23 cellular contexts compared by ENCODE assay signal in the genomic region with DNA sequence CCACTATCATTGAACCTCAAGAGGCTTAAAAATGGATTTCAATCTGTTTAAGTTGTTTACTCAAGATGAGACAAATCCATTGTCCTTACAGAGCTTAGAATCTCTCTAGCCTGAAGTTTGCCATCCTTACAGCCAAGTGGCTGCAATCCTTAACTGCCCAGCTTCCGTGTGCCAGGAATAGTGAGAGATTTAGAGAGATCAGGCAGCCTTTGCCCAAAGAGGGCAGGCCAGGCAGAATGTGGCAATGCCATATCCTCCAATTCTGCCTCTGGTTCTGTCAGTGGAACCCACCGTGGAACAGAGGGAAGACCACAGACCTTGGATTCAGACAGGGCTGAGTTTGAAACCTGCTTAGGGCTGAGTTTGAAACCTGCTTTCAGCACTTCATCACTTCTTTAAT.
DNase-seq lines count a peak whose midpoint lies in the region; ATAC-seq, FAIRE-seq and TF ChIP-seq lines count a peak whose summit lies in the region.
"Had no signal": no experiment of that assay in that cellular context is flagged by ENCODE, and none has a peak within 500 bp of the region (broad histone marks: within the 10 kb centered on the region; RNA-seq: fewer than 3 reads in every experiment).

No MANE protein-coding gene starts in this region.

- H3K36me3 Mint-ChIP-seq in activated CD4-positive, alpha-beta T cell treated with anti-CD3 and anti-CD28 coated beads, Interleukin-2, amount 10 ng/mL, durations not matched to agents 24 days and 14 days (ENCODE audit: low read depth), result no peaks in the 10 kb centered on the region
- no peaks in the 10 kb centered on the region for H3K36me3 Mint-ChIP-seq in activated CD4-positive, alpha-beta T cell treated with anti-CD3 and anti-CD28 coated beads for 36 hours (ENCODE audit: low read depth)
- H3K36me3 Mint-ChIP-seq: CD4-positive, CD25-positive, alpha-beta regulatory T cell; IgD-negative memory B cell had no signal

- no peak for TF ChIP-seq RAD21 in H1 (IDR thresholded peaks at IDR 0.05 in 1 of 2, conservative IDR thresholded peaks at IDR 0.05 in 1 of 2; ENCODE audit: low read depth in 2 of 2, low read length in 2 of 2)

- H4K5ac ChIP-seq in H1 (ENCODE audit: insufficient read length, low read depth, low read length), result no peak overlapping the region

- H3K79me1 ChIP-seq in H1 (ENCODE audit: low read depth, low read length), result no peaks in the 10 kb centered on the region

- peak; percentile 19 for DNase-seq in activated CD4-positive, alpha-beta T cell treated with anti-CD3 and anti-CD28 coated beads, Interleukin-2, amount 10 ng/mL, durations not matched to agents 24 days and 14 days
- DNase-seq in activated CD4-positive, alpha-beta T cell treated with anti-CD3 and anti-CD28 coated beads for 36 hours, result no peak
- DNase-seq in NCI-H524 treated with DMSO at 0.1 percent for 48 hours (lab: John Stamatoyannopoulos, UW) (peak; percentile 72), H1 (ENCODE audit: low read depth in 1 of 2, low spot score in 2 of 2) (no peak), H7 (no peak), SW480 (ENCODE audit: low spot score) (no peak)
- DNase-seq: BE2C; C1 segment of cervical spinal cord; CD4-positive, CD25-positive, alpha-beta regulatory T cell; CD8-positive, alpha-beta memory T cell; COR-L47; DMS153; DND-41; EL; HFFc6; KBM-7 had no signal

- no peak overlapping the region for H2BK15ac ChIP-seq in H1 (ENCODE audit: low read length)

- H4K91ac ChIP-seq in H1 (replicated peaks; ENCODE audit: insufficient read length, low read length), result no peak overlapping the region

- peak overlapping the region; percentile 58; the same call in 1 of the 2 replicates for H2AFZ ChIP-seq in H1 (ENCODE audit: low read length)

- H2BK5ac ChIP-seq in H1 (ENCODE audit: low read depth, low read length), result no peak overlapping the region

- H2BK120ac ChIP-seq in H1 (replicated peaks; ENCODE audit: low read depth, low read length), result no peak overlapping the region

- no peaks in the 10 kb centered on the region for H3K9me3 ChIP-seq in H1 (ENCODE audit: insufficient read depth in 2 of 2, low read depth in 1 of 2, low read length in 1 of 2)
- H3K9me3 ChIP-seq: BE2C had no signal

- no peak overlapping the region for H2AK5ac ChIP-seq in H1 (ENCODE audit: low read depth, low read length)

- POLR2A ChIA-PET in activated CD4-positive, alpha-beta T cell treated with anti-CD3 and anti-CD28 coated beads for 36 hours (lab: Charles Lee), result no interaction called here
- POLR2A ChIA-PET in H1 (lab: Charles Lee; ENCODE audit: partially characterized antibody), result no interaction called here

- H3K36me3 ChIP-seq in H1 (ENCODE audit: control insufficient read depth in 2 of 4, insufficient read depth in 4 of 4, low read length in 3 of 4), result no peaks in the 10 kb centered on the region
- no peaks in the 10 kb centered on the region for H3K36me3 ChIP-seq in H7 (replicated peaks; ENCODE audit: control insufficient read depth, insufficient read depth, low read length)
- H3K36me3 ChIP-seq: BE2C had no signal

- no peak overlapping the region for H2BK12ac ChIP-seq in H1 (ENCODE audit: low read depth, low read length)

- H3K18ac ChIP-seq in H1 (ENCODE audit: extremely low read depth, low read length), result no peak overlapping the region

- no peak overlapping the region for H3K23ac ChIP-seq in H1 (ENCODE audit: insufficient read length)

- H3K4me1 Mint-ChIP-seq in activated CD4-positive, alpha-beta T cell treated with anti-CD3 and anti-CD28 coated beads, Interleukin-2, amount 10 ng/mL, durations not matched to agents 24 days and 14 days, result no peaks in the 10 kb centered on the region
- no peaks in the 10 kb centered on the region for H3K4me1 Mint-ChIP-seq in activated CD4-positive, alpha-beta T cell treated with anti-CD3 and anti-CD28 coated beads for 36 hours
- H3K4me1 Mint-ChIP-seq: CD4-positive, CD25-positive, alpha-beta regulatory T cell; CD8-positive, alpha-beta memory T cell; IgD-negative memory B cell had no signal

- no peak overlapping the region for H3K56ac ChIP-seq in H1 (replicated peaks; ENCODE audit: insufficient read length, low read depth, low read length)

- H4K20me1 ChIP-seq in H1 (replicated peaks in 1 of 2; ENCODE audit: control insufficient read depth in 1 of 2, insufficient read depth in 2 of 2, low read length in 2 of 2), result no peaks in the 10 kb centered on the region

- intact Hi-C loops in activated CD4-positive, alpha-beta T cell treated with anti-CD3 and anti-CD28 coated beads, Interleukin-2, amount 10 ng/mL, durations not matched to agents 24 days and 14 days (cut with micrococcal nuclease), result no loop called here
- intact Hi-C loops in activated CD4-positive, alpha-beta T cell treated with anti-CD3 and anti-CD28 coated beads for 36 hours (cut with DNase I, micrococcal nuclease), result no loop called here

- H3K4me2 ChIP-seq in H1 (ENCODE audit: insufficient read depth in 1 of 2, low read depth in 2 of 2, low read length in 2 of 2), result no peak overlapping the region

- TF ChIP-seq CTCF in H1 (IDR thresholded peaks at IDR 0.05; ENCODE audit: control extremely low read depth in 1 of 3, insufficient read depth in 1 of 3, low read depth in 1 of 3, low read length in 3 of 3), result no peak

- H3K27ac ChIP-seq in H1 (ENCODE audit: low read depth, low read length), result no peak overlapping the region

- H3K4me3 ChIP-seq in H1 (ENCODE audit: extremely low read depth in 1 of 4, insufficient read depth in 2 of 4, low read depth in 3 of 4, low read length in 4 of 4) (no peak overlapping the region), H7 (ENCODE audit: insufficient read depth, low read depth, low read length) (no peak overlapping the region)
- H3K4me3 ChIP-seq: GM12878 had no signal

- H3K79me2 ChIP-seq in H1 (ENCODE audit: control insufficient read depth in 1 of 2, insufficient read depth in 2 of 2, low read length in 2 of 2), result no peaks in the 10 kb centered on the region

- H3K4me3 Mint-ChIP-seq in activated CD4-positive, alpha-beta T cell treated with anti-CD3 and anti-CD28 coated beads, Interleukin-2, amount 10 ng/mL, durations not matched to agents 24 days and 14 days, result no peak overlapping the region
- no peak overlapping the region for H3K4me3 Mint-ChIP-seq in activated CD4-positive, alpha-beta T cell treated with anti-CD3 and anti-CD28 coated beads for 36 hours
- H3K4me3 Mint-ChIP-seq: CD4-positive, CD25-positive, alpha-beta regulatory T cell; CD8-positive, alpha-beta memory T cell; HFFc6; IgD-negative memory B cell had no signal

- no peak overlapping the region for H3K4ac ChIP-seq in H1 (replicated peaks; ENCODE audit: insufficient read length, low read depth, low read length)

- H3K9ac ChIP-seq in H1 (replicated peaks in 1 of 4; ENCODE audit: extremely low read depth in 1 of 4, low read depth in 3 of 4, low read length in 3 of 4), result no peak overlapping the region

- no peaks in the 10 kb centered on the region for H3K23me2 ChIP-seq in H1 (ENCODE audit: low read depth, low read length)

- ATAC-seq in activated CD4-positive, alpha-beta T cell treated with anti-CD3 and anti-CD28 coated beads for 36 hours, result no peak
- no peak for ATAC-seq in HG03457 (IDR thresholded peaks at IDR 0.05; ENCODE audit: unreplicated experiment)
- ATAC-seq: GM12878, HCT116, HepG2 had no signal

- H3K9me3 Mint-ChIP-seq in activated CD4-positive, alpha-beta T cell treated with anti-CD3 and anti-CD28 coated beads, Interleukin-2, amount 10 ng/mL, durations not matched to agents 24 days and 14 days, result no peaks in the 10 kb centered on the region
- no peaks in the 10 kb centered on the region for H3K9me3 Mint-ChIP-seq in activated CD4-positive, alpha-beta T cell treated with anti-CD3 and anti-CD28 coated beads for 36 hours (ENCODE audit: low read depth)
- H3K9me3 Mint-ChIP-seq: CD8-positive, alpha-beta memory T cell had no signal

- H2BK20ac ChIP-seq in H1 (ENCODE audit: low read length), result no peak overlapping the region

- H3K4me1 ChIP-seq in H1 (replicated peaks in 1 of 4; ENCODE audit: control insufficient read depth in 3 of 4, insufficient read depth in 4 of 4, low read length in 3 of 4), result peaks cover 0 to 4% (median 3%) of the 10 kb centered on the region in 4 experiments; a peak in 3 of 7 replicates
- H3K4me1 ChIP-seq: BE2C had no signal

- CTCF ChIA-PET in activated CD4-positive, alpha-beta T cell treated with anti-CD3 and anti-CD28 coated beads for 36 hours (lab: Charles Lee), result no interaction called here
- CTCF ChIA-PET in H1 (lab: Charles Lee; ENCODE audit: partially characterized antibody), result no interaction called here

- TF ChIP-seq POLR2A in H1 (IDR thresholded peaks at IDR 0.05; ENCODE audit: control extremely low read depth in 1 of 2, low read depth in 2 of 2, low read length in 2 of 2), result no peak

- no peak for FAIRE-seq in H1 (lab: Jason Lieb, UNC)
- FAIRE-seq: GM12878, GM19239, H54, HepG2 had no signal

- H3K27me3 ChIP-seq in H1 (replicated peaks in 1 of 4; ENCODE audit: control insufficient read depth in 3 of 4, extremely low read depth in 1 of 4, insufficient read depth in 3 of 4, low read length in 3 of 4) (no peaks in the 10 kb centered on the region), H7 (ENCODE audit: control insufficient read depth, insufficient read depth, low read length) (no peaks in the 10 kb centered on the region)
- H3K27me3 ChIP-seq: BE2C had no signal

- peaks cover 4% of the 10 kb centered on the region for H3K27me3 Mint-ChIP-seq in activated CD4-positive, alpha-beta T cell treated with anti-CD3 and anti-CD28 coated beads, Interleukin-2, amount 10 ng/mL, durations not matched to agents 24 days and 14 days
- peaks cover 7% of the 10 kb centered on the region for H3K27me3 Mint-ChIP-seq in activated CD4-positive, alpha-beta T cell treated with anti-CD3 and anti-CD28 coated beads for 36 hours

- H3K14ac ChIP-seq in H1 (ENCODE audit: insufficient read length), result no peak overlapping the region

- 94% methylated on average over 2 of the region's 2 CpGs; no CpG with 5 or more reads in 1 of the 2 experiments for WGBS in H1 (ENCODE audit: extremely low coverage in 1 of 2, insufficient coverage in 1 of 2, insufficient read length in 1 of 2, insufficient replicate concordance in 2 of 2, low coverage in 1 of 2, low lambda C conversion rate in 2 of 2, missing lambda C conversion rate in 1 of 2), 2 experiments

- H3K27ac Mint-ChIP-seq in activated CD4-positive, alpha-beta T cell treated with anti-CD3 and anti-CD28 coated beads, Interleukin-2, amount 10 ng/mL, durations not matched to agents 24 days and 14 days, result no peak overlapping the region
- no peak overlapping the region for H3K27ac Mint-ChIP-seq in activated CD4-positive, alpha-beta T cell treated with anti-CD3 and anti-CD28 coated beads for 36 hours
- H3K27ac Mint-ChIP-seq: CD4-positive, CD25-positive, alpha-beta regulatory T cell; CD8-positive, alpha-beta memory T cell; HFFc6; IgD-negative memory B cell had no signal

- TF ChIP-seq EP300 in H1 (IDR thresholded peaks at IDR 0.05; ENCODE audit: borderline replicate concordance in 1 of 2, low read depth in 2 of 2, low read length in 2 of 2), result no peak

- H4K8ac ChIP-seq in H1 (ENCODE audit: extremely low read depth, insufficient read depth, low read length), result no peak overlapping the region

TF ChIP-seq in H1, 55 proteins besides CTCF, POLR2A, EP300 and RAD21 (continues in another document):
- no peak for TF ChIP-seq CHD2 (IDR thresholded peaks at IDR 0.05; ENCODE audit: low read length)
- no peak for TF ChIP-seq BRCA1 (IDR thresholded peaks at IDR 0.05; ENCODE audit: low read depth, low read length)
- no peak for TF ChIP-seq TAF7 (optimal IDR thresholded peaks at IDR 0.05; ENCODE audit: borderline replicate concordance, low read depth, low read length)

Comparison
In these comparisons a context has a peak if more than half of its experiments do, and no peak if none do; other contexts are left out.
1. DNase-seq: peak in activated CD4-positive, alpha-beta T cell treated with anti-CD3 and anti-CD28 coated beads, Interleukin-2, amount 10 ng/mL, durations not matched to agents 24 days and 14 days (single experiment) and NCI-H524 treated with DMSO at 0.1 percent for 48 hours (single experiment); none in activated CD4-positive, alpha-beta T cell treated with anti-CD3 and anti-CD28 coated beads for 36 hours (single experiment), H1 (0 of 2), H7 (single experiment) and SW480 (single experiment).